Comparison of ENCODE assay signal across 14 cellular contexts in genomic region chr1:60958001-60958400, GRCh38.
"Had no signal": no experiment of that assay in that cellular context is flagged by ENCODE, and none has a peak within 500 bp of the region (broad histone marks: within the 10 kb centered on the region; RNA-seq: fewer than 3 reads in every experiment).

No MANE protein-coding gene starts in this region.

- H3K27me3 ChIP-seq: heart right ventricle, suprapubic skin, thyroid gland had no signal

- H3K4me3 ChIP-seq: heart right ventricle, skin epidermis, suprapubic skin, thyroid gland had no signal

- H3K27ac Mint-ChIP-seq: effector memory CD8-positive, alpha-beta T cell; naive thymus-derived CD8-positive, alpha-beta T cell; type B pancreatic cell had no signal

- H3K36me3 Mint-ChIP-seq: type B pancreatic cell had no signal

- H3K27ac ChIP-seq: heart right ventricle, skin epidermis, suprapubic skin, thyroid gland had no signal

- DNase-seq: effector memory CD8-positive, alpha-beta T cell; heart right ventricle; hypothalamus; kidney glomerular epithelial cell; mammary epithelial cell; naive thymus-derived CD8-positive, alpha-beta T cell; posterior cingulate gyrus; stimulated activated CD4-positive, alpha-beta T cell treated with anti-CD3 and anti-CD28 coated beads, Interleukin-2, amount 100 ng/mL, for 48 hours; stimulated activated naive CD4-positive, alpha-beta T cell treated with Interleukin-2 at 50 U/mL for 16 hours; thyroid gland had no signal

- H3K4me1 Mint-ChIP-seq: naive thymus-derived CD8-positive, alpha-beta T cell had no signal

- H3K4me1 ChIP-seq: suprapubic skin had no signal

- H3K36me3 ChIP-seq: heart right ventricle, suprapubic skin, thyroid gland had no signal

- H3K9me3 Mint-ChIP-seq: effector memory CD8-positive, alpha-beta T cell; type B pancreatic cell had no signal

- H3K4me3 Mint-ChIP-seq: effector memory CD8-positive, alpha-beta T cell; naive thymus-derived CD8-positive, alpha-beta T cell; neural crest cell; type B pancreatic cell had no signal

- H3K9me3 ChIP-seq: suprapubic skin, thyroid gland had no signal
